Comparison of ENCODE assay signal across 1 cellular context in genomic region chr5:170597876-170598275, GRCh38.
TF ChIP-seq lines count a peak whose summit lies in the region.

No MANE protein-coding gene starts in this region.

TF ChIP-seq in HepG2, 621 proteins besides CTCF, POLR2A, EP300 and RAD21 (continued from another document):
- no peak for TF ChIP-seq PBX3 (CRISPR knock-in tag; IDR thresholded peaks at IDR 0.05; ENCODE audit: borderline replicate concordance)
- TF ChIP-seq CCDC6 (CRISPR knock-in tag; IDR thresholded peaks at IDR 0.05): no peak
